In genomic region chr6:154246723-154247118, GRCh38 we compare ENCODE assay signal across 9 cellular contexts.
DNase-seq lines count a peak whose midpoint lies in the region; ATAC-seq and TF ChIP-seq lines count a peak whose summit lies in the region.
"Had no signal": no experiment of that assay in that cellular context is flagged by ENCODE, and none has a peak within 500 bp of the region (broad histone marks: within the 10 kb centered on the region; RNA-seq: fewer than 3 reads in every experiment).

No MANE protein-coding gene starts in this region.

- H2AFZ ChIP-seq in parathyroid adenoma = no peak overlapping the region

- H3K27me3 Mint-ChIP-seq in endodermal cell (ENCODE audit: insufficient read depth) = no peaks in the 10 kb centered on the region

- H3K27ac ChIP-seq in Peyer's patch (peak overlapping the region; percentile 35 to 67 (median 54)), endodermal cell (ENCODE audit: low read depth, low read length) (no peak overlapping the region), parathyroid adenoma (no peak overlapping the region), coronary artery (no peak overlapping the region)

- peak overlapping the region; percentile 41 for H3K4me3 Mint-ChIP-seq in endodermal cell

- no peak for TF ChIP-seq POLR2A in Peyer's patch (IDR thresholded peaks at IDR 0.05)

- H3K4me1 Mint-ChIP-seq in endodermal cell = peaks cover 54% of the 10 kb centered on the region

- ATAC-seq in GM18867 (IDR thresholded peaks at IDR 0.05; ENCODE audit: unreplicated experiment) (peak; percentile 14), GM19035 (IDR thresholded peaks at IDR 0.05; ENCODE audit: unreplicated experiment) (no peak), GM19395 (IDR thresholded peaks at IDR 0.05; ENCODE audit: unreplicated experiment) (no peak)

- H3K9ac ChIP-seq in endodermal cell (ENCODE audit: extremely low read depth, low read length, poor library complexity, severe bottlenecking) (peak overlapping the region; percentile 45), parathyroid adenoma (no peak overlapping the region)

- H3K4me3 ChIP-seq in Peyer's patch (peak overlapping the region; percentile 27 to 39 (median 33)), endodermal cell (ENCODE audit: low read length) (peak overlapping the region; percentile 67), parathyroid adenoma (ENCODE audit: low read depth, low read length) (no peak overlapping the region), coronary artery (no peak overlapping the region)

- no peak for DNase-seq in Peyer's patch
- no peak for DNase-seq in endodermal cell
- DNase-seq in coronary artery (ENCODE audit: low spot score) = no peak
- DNase-seq in SK-N-DZ (ENCODE audit: low spot score) = no peak
- DNase-seq: pancreas had no signal

- TF ChIP-seq CTCF in Peyer's patch (IDR thresholded peaks at IDR 0.05) (no peak), endodermal cell (conservative IDR thresholded peaks at IDR 0.05) (no peak), parathyroid adenoma (IDR thresholded peaks at IDR 0.05) (no peak), coronary artery (IDR thresholded peaks at IDR 0.05) (no peak)

- no peaks in the 10 kb centered on the region for H3K36me3 Mint-ChIP-seq in endodermal cell (ENCODE audit: low read depth)

- H3K36me3 ChIP-seq in Peyer's patch (no peaks in the 10 kb centered on the region), endodermal cell (ENCODE audit: control insufficient read depth, insufficient read depth, low read length) (no peaks in the 10 kb centered on the region), parathyroid adenoma (ENCODE audit: control insufficient read depth, insufficient read depth, low read length) (no peaks in the 10 kb centered on the region)
- H3K36me3 ChIP-seq: pancreas had no signal

- 92% methylated on average over 7 of the region's 7 CpGs; no CpG with 5 or more reads in 1 of the 2 experiments for WGBS in endodermal cell (ENCODE audit: insufficient coverage in 1 of 2, insufficient read length in 1 of 2), 2 experiments

- peak overlapping the region; percentile 91 for H3K27ac Mint-ChIP-seq in endodermal cell

- H3K79me2 ChIP-seq in parathyroid adenoma = no peaks in the 10 kb centered on the region

- H3K9me3 ChIP-seq in Peyer's patch (no peaks in the 10 kb centered on the region), endodermal cell (ENCODE audit: control insufficient read depth, low read length) (no peaks in the 10 kb centered on the region), parathyroid adenoma (ENCODE audit: control insufficient read depth, low read length) (no peaks in the 10 kb centered on the region)
- H3K9me3 ChIP-seq: pancreas had no signal

- H3K4me2 ChIP-seq in parathyroid adenoma (ENCODE audit: low read length) = peak overlapping the region; percentile 15

- H3K9me3 Mint-ChIP-seq in endodermal cell = no peaks in the 10 kb centered on the region

- H3K4me1 ChIP-seq in Peyer's patch (peaks cover 0 to 3% (median 0%) of the 10 kb centered on the region in 4 donors), endodermal cell (ENCODE audit: control insufficient read depth, insufficient read depth, low read length) (peaks cover 12% of the 10 kb centered on the region), parathyroid adenoma (peaks cover 2% of the 10 kb centered on the region)

- no peaks in the 10 kb centered on the region for H3K27me3 ChIP-seq in Peyer's patch
- H3K27me3 ChIP-seq in endodermal cell (ENCODE audit: control insufficient read depth, insufficient read depth, low read length, poor library complexity, severe bottlenecking) = no peaks in the 10 kb centered on the region
- H3K27me3 ChIP-seq in parathyroid adenoma (ENCODE audit: control insufficient read depth, insufficient read depth, low read length) = no peaks in the 10 kb centered on the region
- H3K27me3 ChIP-seq: pancreas had no signal

Comparison
In these comparisons a context has a peak if more than half of its experiments do, and no peak if none do; other contexts are left out.
1. H3K27ac ChIP-seq: peak in Peyer's patch (4 of 4); none in endodermal cell (single experiment), parathyroid adenoma (single experiment) and coronary artery (0 of 2).
2. H3K4me3 ChIP-seq: peak in Peyer's patch (4 of 4) and endodermal cell (single experiment); none in parathyroid adenoma (single experiment) and coronary artery (single experiment).